ENCODE assay signal across 1 cellular context in genomic region chrX:103524747-103525146, GRCh38.
TF ChIP-seq lines count a peak whose summit lies in the region.

No MANE protein-coding gene starts in this region.

TF ChIP-seq in HEK293, 187 proteins besides CTCF, POLR2A, EP300 and RAD21 (continued from another document and continues in another):
- TF ChIP-seq ZNF26 (tag by site-specific recombination; IDR thresholded peaks at IDR 0.05) (no peak), ZSCAN4 (tag by site-specific recombination; IDR thresholded peaks at IDR 0.05) (no peak), MZF1 (tag by site-specific recombination; IDR thresholded peaks at IDR 0.05; ENCODE audit: borderline replicate concordance) (peak; percentile 44; the same call in 1 of the 2 replicates), ZNF175 (tag by site-specific recombination; IDR thresholded peaks at IDR 0.05) (no peak), ZBTB20 (tag by site-specific recombination; IDR thresholded peaks at IDR 0.05) (no peak), ZBTB48 (tag by site-specific recombination; IDR thresholded peaks at IDR 0.05) (no peak), GLIS2 (tag by site-specific recombination; IDR thresholded peaks at IDR 0.05) (no peak), ZNF626 (tag by site-specific recombination; IDR thresholded peaks at IDR 0.05) (no peak), ZNF585B (tag by site-specific recombination; IDR thresholded peaks at IDR 0.05) (no peak), ZNF639 (tag by site-specific recombination; IDR thresholded peaks at IDR 0.05) (no peak), SCRT2 (tag by site-specific recombination; IDR thresholded peaks at IDR 0.05) (no peak), IKZF3 (tag by site-specific recombination; IDR thresholded peaks at IDR 0.05) (no peak), YY1 (tag by site-specific recombination; IDR thresholded peaks at IDR 0.05) (no peak), ZNF2 (tag by site-specific recombination; IDR thresholded peaks at IDR 0.05) (no peak), KLF8 (tag by site-specific recombination; IDR thresholded peaks at IDR 0.05) (no peak), ZNF423 (tag by site-specific recombination; IDR thresholded peaks at IDR 0.05) (no peak), ZNF623 (tag by site-specific recombination; IDR thresholded peaks at IDR 0.05) (peak; percentile 71), ZNF394 (tag by site-specific recombination; IDR thresholded peaks at IDR 0.05; ENCODE audit: borderline replicate concordance) (peak; percentile 85), ZNF510 (tag by site-specific recombination; IDR thresholded peaks at IDR 0.05; ENCODE audit: insufficient replicate concordance) (peak; percentile 82), REST (tag by site-specific recombination; IDR thresholded peaks at IDR 0.05) (peak; percentile 49; the same call in 1 of the 2 replicates), OSR2 (tag by site-specific recombination; IDR thresholded peaks at IDR 0.05) (no peak), BCL11A (tag by site-specific recombination; IDR thresholded peaks at IDR 0.05; ENCODE audit: low read depth) (no peak), EGR2 (tag by site-specific recombination; IDR thresholded peaks at IDR 0.05; ENCODE audit: low read depth) (no peak), ZFP37 (tag by site-specific recombination; IDR thresholded peaks at IDR 0.05) (no peak), GLIS1 (tag by site-specific recombination; IDR thresholded peaks at IDR 0.05) (no peak), TRIM28 (IDR thresholded peaks at IDR 0.05; ENCODE audit: borderline replicate concordance, low read length) (no peak), ZNF548 (tag by site-specific recombination; IDR thresholded peaks at IDR 0.05) (no peak), BCL6B (tag by site-specific recombination; IDR thresholded peaks at IDR 0.05) (no peak), ZNF202 (tag by site-specific recombination; IDR thresholded peaks at IDR 0.05; ENCODE audit: borderline replicate concordance) (peak; percentile 61; the same call in 1 of the 2 replicates), GLI4 (tag by site-specific recombination; IDR thresholded peaks at IDR 0.05) (no peak), ZNF776 (tag by site-specific recombination; IDR thresholded peaks at IDR 0.05; ENCODE audit: borderline replicate concordance) (no peak), ZNF549 (tag by site-specific recombination; IDR thresholded peaks at IDR 0.05) (no peak), ZFP3 (tag by site-specific recombination; IDR thresholded peaks at IDR 0.05; ENCODE audit: low read depth) (no peak), PATZ1 (tag by site-specific recombination; IDR thresholded peaks at IDR 0.05) (no peak), ZBTB11 (tag by site-specific recombination; conservative IDR thresholded peaks at IDR 0.05; ENCODE audit: low read depth) (peak; percentile 80), ZNF335 (tag by site-specific recombination; conservative IDR thresholded peaks at IDR 0.05) (no peak), ZNF621 (tag by site-specific recombination; IDR thresholded peaks at IDR 0.05) (no peak), ZNF10 (tag by site-specific recombination; IDR thresholded peaks at IDR 0.05) (no peak), ZNF292 (tag by site-specific recombination; IDR thresholded peaks at IDR 0.05; ENCODE audit: borderline replicate concordance, low read depth) (no peak), ZNF704 (tag by site-specific recombination; IDR thresholded peaks at IDR 0.05) (no peak), ZBTB10 (tag by site-specific recombination; IDR thresholded peaks at IDR 0.05) (no peak), ZNF426 (tag by site-specific recombination; IDR thresholded peaks at IDR 0.05) (peak; percentile 91), ZNF19 (tag by site-specific recombination; IDR thresholded peaks at IDR 0.05; ENCODE audit: low read depth) (0 out of 2 replicates have a peak, but pooled peaks have one; percentile 22), ZNF354C (tag by site-specific recombination; IDR thresholded peaks at IDR 0.05; ENCODE audit: borderline replicate concordance, low read depth) (no peak), ZNF530 (tag by site-specific recombination; IDR thresholded peaks at IDR 0.05; ENCODE audit: low read depth) (no peak), ZNF112 (tag by site-specific recombination; IDR thresholded peaks at IDR 0.05) (no peak), ZBTB21 (tag by site-specific recombination; IDR thresholded peaks at IDR 0.05) (no peak)
